In genomic region chr20:16262594-16262993, GRCh38 we compare ENCODE assay signal across 23 cellular contexts.
"Had no signal": no experiment of that assay in that cellular context is flagged by ENCODE, and none has a peak within 500 bp of the region (broad histone marks: within the 10 kb centered on the region; RNA-seq: fewer than 3 reads in every experiment).

No MANE protein-coding gene starts in this region.

- H3K36me3 ChIP-seq: colonic mucosa, left ventricle myocardium inferior, ovary, right atrium auricular region, thoracic aorta, uterus had no signal

- DNase-seq: activated B cell treated with CpG ODN at 0.5 μM for 24 hours; activated CD4-positive, alpha-beta T cell treated with anti-CD3 and anti-CD28 coated beads, Interleukin-2, amount 50 U/mL, for 1 hour; activated CD8-positive, alpha-beta T cell treated with anti-CD3 and anti-CD28 coated beads for 36 hours; activated T-cell treated with anti-CD3 and anti-CD28 coated beads, Interleukin-2, amount 50 U/mL, for 48 hours; anterior cingulate cortex; colonic mucosa; effector CD8-positive, alpha-beta T cell; hypothalamus; left ventricle myocardium inferior; naive B cell; psoas muscle; SK-N-SH; stimulated activated CD4-positive, alpha-beta T cell treated with anti-CD3 and anti-CD28 coated beads, Interleukin-2, amount 100 ng/mL, for 48 hours; stimulated activated naive CD8-positive, alpha-beta T cell treated with anti-CD3 and anti-CD28 coated beads, Interleukin-15, Interleukin-2, amounts not matched to agents 100 U/mL and 50 U/mL, for 24 hours; SW 1271; T-helper 9 cell; trophoblast cell; uterus had no signal

- H3K4me2 ChIP-seq: SK-N-SH had no signal

- H3K9me3 ChIP-seq: colonic mucosa, ovary, psoas muscle, right atrium auricular region, SK-N-SH, thoracic aorta, uterus had no signal

- H3K4me3 ChIP-seq: colonic mucosa, gastroesophageal sphincter, left ventricle myocardium inferior, ovary, psoas muscle, right atrium auricular region, thoracic aorta, uterus had no signal

- H3K27ac ChIP-seq: colonic mucosa, gastroesophageal sphincter, left ventricle myocardium inferior, ovary, psoas muscle, right atrium auricular region, thoracic aorta, uterus had no signal

- H3K9me2 ChIP-seq: SK-N-SH had no signal

- H3K27me3 ChIP-seq: colonic mucosa, gastroesophageal sphincter, ovary, right atrium auricular region, uterus had no signal

- H3K4me1 ChIP-seq: colonic mucosa, gastroesophageal sphincter, psoas muscle, right atrium auricular region, uterus had no signal

- ATAC-seq: activated CD8-positive, alpha-beta T cell treated with anti-CD3 and anti-CD28 coated beads for 36 hours; activated naive CD4-positive, alpha-beta T cell treated with anti-CD3 and anti-CD28 coated beads, Interleukin-2, amount 50 U/mL, for 72 hours; gastroesophageal sphincter; psoas muscle; stimulated activated naive CD8-positive, alpha-beta T cell treated with anti-CD3 and anti-CD28 coated beads, Interleukin-15, Interleukin-2, amounts not matched to agents 100 U/mL and 50 U/mL, for 24 hours had no signal
